Comparison of ENCODE assay signal across 6 cellular contexts in genomic region chr17:81223758-81224122, GRCh38. TPM values are rescaled to one million over a fixed set of nuclear protein-coding genes. Genes with fewer than 3 reads are reported as not detected.
DNase-seq lines count a peak whose midpoint lies in the region; ATAC-seq and TF ChIP-seq lines count a peak whose summit lies in the region.

No MANE protein-coding gene starts in this region.

- intact Hi-C loops in natural killer cell (cut with micrococcal nuclease) = loop anchor here (1.0 kb wide), 1 partner anchor 16 kb away; the partner anchor contains the start of genes NDUFAF8 and TEPSIN

- H3K27ac ChIP-seq in HEK293 (ENCODE audit: extremely low read depth, low read depth, low read length) = peak overlapping the region; percentile 29; the same call in 1 of the 2 replicates

- H3K27me3 Mint-ChIP-seq in natural killer cell (ENCODE audit: low read depth in 2 of 2) = no peaks in the 10 kb centered on the region

- H3K4me3 Mint-ChIP-seq in natural killer cell = peak overlapping the region; percentile 85

- ATAC-seq in natural killer cell (no peak), GM18907 (IDR thresholded peaks at IDR 0.05; ENCODE audit: unreplicated experiment) (no peak), HG03460 (IDR thresholded peaks at IDR 0.05; ENCODE audit: unreplicated experiment) (no peak)

- POLR2A ChIA-PET in HEK293 (lab: Yijun Ruan, JAX) = no interaction called here

- H3K4me3 ChIP-seq in HEK293 (ENCODE audit: low read depth, low read length) = no peak overlapping the region
- peak overlapping the region; percentile 52 for H3K4me3 ChIP-seq in WI38 (ENCODE audit: low read depth, low read length)

- H3K9me3 Mint-ChIP-seq in natural killer cell = no peaks in the 10 kb centered on the region

- H3K4me1 ChIP-seq in HEK293 (ENCODE audit: control insufficient read depth, insufficient read depth, low read length) = peaks cover 13% of the 10 kb centered on the region

- no peak for TF ChIP-seq CTCF in HEK293 (tag by site-specific recombination; IDR thresholded peaks at IDR 0.05)
- no peak for TF ChIP-seq CTCF in WI38 (IDR thresholded peaks at IDR 0.05; ENCODE audit: low read depth, low read length)
- no peak for TF ChIP-seq CTCF in natural killer cell (IDR thresholded peaks at IDR 0.05)

- H3K9me3 ChIP-seq in HEK293 (ENCODE audit: control insufficient read depth, insufficient read depth, low read depth, low read length) = no peaks in the 10 kb centered on the region

- no peaks in the 10 kb centered on the region for H3K36me3 Mint-ChIP-seq in natural killer cell

- peaks cover 17 to 23% of the 10 kb centered on the region in 2 donors for H3K4me1 Mint-ChIP-seq in natural killer cell

- peaks cover 0 to 18% of the 10 kb centered on the region in 2 experiments; a peak in 2 of 3 replicates for H3K36me3 ChIP-seq in HEK293 (ENCODE audit: control insufficient read depth in 2 of 2, insufficient read depth in 1 of 2, low read length in 2 of 2)

- CTCF ChIA-PET in HEK293 (lab: Yijun Ruan, JAX) = no interaction called here

- no peak for DNase-seq in natural killer cell
- DNase-seq in NCI-H1694 treated with DMSO at 0.1 percent for 48 hours (lab: John Stamatoyannopoulos, UW) = no peak

- H3K27ac Mint-ChIP-seq in natural killer cell = peak overlapping the region; percentile 73 to 83

TF ChIP-seq in HEK293, 187 proteins besides CTCF, POLR2A, EP300 and RAD21:
- TF ChIP-seq ZNF423 (tag by site-specific recombination; IDR thresholded peaks at IDR 0.05) (no peak), ZNF670 (tag by site-specific recombination; IDR thresholded peaks at IDR 0.05; ENCODE audit: low read depth) (no peak), ZNF157 (tag by site-specific recombination; IDR thresholded peaks at IDR 0.05) (no peak), ZBTB20 (tag by site-specific recombination; IDR thresholded peaks at IDR 0.05) (no peak), KLF17 (tag by site-specific recombination; IDR thresholded peaks at IDR 0.05) (no peak), RBAK (tag by site-specific recombination; IDR thresholded peaks at IDR 0.05) (no peak), ZNF175 (tag by site-specific recombination; IDR thresholded peaks at IDR 0.05) (no peak), KLF1 (tag by site-specific recombination; IDR thresholded peaks at IDR 0.05) (no peak), ZNF623 (tag by site-specific recombination; IDR thresholded peaks at IDR 0.05) (no peak), ZNF184 (tag by site-specific recombination; IDR thresholded peaks at IDR 0.05) (no peak), ZNF768 (tag by site-specific recombination; IDR thresholded peaks at IDR 0.05) (no peak)

RNA-seq across cellular contexts. Expression of gene CEP131, which starts 1.0 kb away (rescaled TPM):
- total RNA-seq in natural killer cell = 10 to 100 TPM in 2 of 3 donors, 1 to 10 TPM in 1; 9.9 to 11.4 (median 10.0) TPM

RNA-seq across cellular contexts. Expression of gene TEPSIN, which starts 15.1 kb away (rescaled TPM):
- 100 to 1,000 TPM in 2 of 3 donors, 10 to 100 TPM in 1; 89.8 to 137 (median 126) TPM for total RNA-seq in natural killer cell

RNA-seq across cellular contexts. Expression of gene NDUFAF8, which starts 15.4 kb away (rescaled TPM):
- total RNA-seq in natural killer cell = 10 to 100 TPM; 28.6 to 36.4 (median 34.9) TPM

RNA-seq across cellular contexts. Expression of gene AATK, which starts 57.7 kb away (rescaled TPM):
- 10 to 100 TPM in 2 of 3 donors, 1 to 10 TPM in 1; 8.5 to 13.7 (median 10.4) TPM for total RNA-seq in natural killer cell

RNA-seq across cellular contexts. Expression of gene PVALEF, which starts 58.4 kb away (rescaled TPM):
- not detected for total RNA-seq in natural killer cell
